ENCODE assay signal across 23 cellular contexts in genomic region chr12:52648012-52648550, GRCh38. TPM values are rescaled to one million over a fixed set of nuclear protein-coding genes. Genes with fewer than 3 reads are reported as not detected.
DNase-seq lines count a peak whose midpoint lies in the region; ATAC-seq and TF ChIP-seq lines count a peak whose summit lies in the region.
"Had no signal": no experiment of that assay in that cellular context is flagged by ENCODE, and none has a peak within 500 bp of the region (broad histone marks: within the 10 kb centered on the region; RNA-seq: fewer than 3 reads in every experiment).

No MANE protein-coding gene starts in this region.

- H3K27me3 ChIP-seq in right atrium auricular region (no peaks in the 10 kb centered on the region), vagina (no peaks in the 10 kb centered on the region)
- H3K27me3 ChIP-seq: BLaER1 had no signal

- H3K27ac Mint-ChIP-seq in T-cell, result peak overlapping the region; percentile 98 to 100
- peak overlapping the region; percentile 53 to 100 (median 92) for H3K27ac Mint-ChIP-seq in immature natural killer cell

- CTCF ChIA-PET in T-cell (lab: Charles Lee), result interaction anchor here in 1 of 2 donors (1.0 to 1.1 kb wide), 2 partner anchors 62 to 222 kb away, joined by 3 to 4 read pairs; no protein-coding TSS in a partner anchor

- no peaks in the 10 kb centered on the region for H3K9me3 ChIP-seq in right atrium auricular region
- no peaks in the 10 kb centered on the region for H3K9me3 ChIP-seq in vagina
- H3K9me3 ChIP-seq: BLaER1 had no signal

- peak overlapping the region in 1 of 3 donors; percentile 74 for H3K4me3 Mint-ChIP-seq in T-cell
- peak overlapping the region in 1 of 5 donors; percentile 68 for H3K4me3 Mint-ChIP-seq in immature natural killer cell

- TF ChIP-seq CTCF in right atrium auricular region (IDR thresholded peaks at IDR 0.05) (no peak), vagina (IDR thresholded peaks at IDR 0.05) (no peak)

- peaks cover 72 to 73% (median 72%) of the 10 kb centered on the region in 3 donors for H3K4me1 Mint-ChIP-seq in T-cell
- peaks cover 61 to 80% of the 10 kb centered on the region in 2 donors for H3K4me1 Mint-ChIP-seq in immature natural killer cell

- ATAC-seq in Right ventricle myocardium superior (ENCODE audit: poor library complexity) (no peak), T-cell (replicated peaks in 1 of 4) (no peak), HG03571 (IDR thresholded peaks at IDR 0.05; ENCODE audit: unreplicated experiment) (no peak)
- ATAC-seq: HCT116, HepG2 had no signal

- intact Hi-C loops in Right ventricle myocardium superior (cut with DNase I) (no loop called here), vagina (cut with DNase I) (no loop called here)

- H3K27ac ChIP-seq in right atrium auricular region (no peak overlapping the region), vagina (no peak overlapping the region)
- H3K27ac ChIP-seq: BLaER1, GM23248, SK-N-MC had no signal

- H3K9me3 Mint-ChIP-seq in T-cell, result peaks cover 3 to 5% (median 4%) of the 10 kb centered on the region in 3 donors
- H3K9me3 Mint-ChIP-seq in immature natural killer cell, result peaks cover 0 to 2% (median 0%) of the 10 kb centered on the region in 6 donors

- DNase-seq in right atrium auricular region (ENCODE audit: low spot score) (peak; percentile 46), Right ventricle myocardium superior (no peak), T-cell (no peak), immature natural killer cell (no peak), vagina (ENCODE audit: extremely low spot score in 2 of 2) (peak; percentile 67 to 69), NCI-H446 (lab: John Stamatoyannopoulos, UW) (no peak)
- no peak for DNase-seq in activated effector memory CD4-positive, alpha-beta T cell treated with anti-CD3 and anti-CD28 coated beads, Interleukin-2, amount 50 U/mL, for 16 hours
- DNase-seq: COR-L47, GM23248, KBM-7, NCI-H1105 treated with DMSO at 0.1 percent for 48 hours, NCI-H1694, NCI-H2081 treated with DMSO at 0.1 percent for 48 hours, NCI-H510A treated with DMSO at 0.1 percent for 48 hours, NCI-H774, SHP77 had no signal

- H3K27me3 Mint-ChIP-seq in T-cell (no peaks in the 10 kb centered on the region), immature natural killer cell (ENCODE audit: low read depth in 3 of 3) (peaks cover 8 to 13% (median 10%) of the 10 kb centered on the region in 3 donors)

- no peaks in the 10 kb centered on the region for H3K36me3 ChIP-seq in right atrium auricular region
- H3K36me3 ChIP-seq in vagina, result no peaks in the 10 kb centered on the region
- H3K36me3 ChIP-seq: BLaER1 had no signal

- POLR2A ChIA-PET in T-cell (lab: Charles Lee), result no interaction called here

- TF ChIP-seq POLR2A in vagina (IDR thresholded peaks at IDR 0.05), result no peak

- H3K4me3 ChIP-seq in right atrium auricular region, result no peak overlapping the region
- H3K4me3 ChIP-seq in vagina, result no peak overlapping the region
- H3K4me3 ChIP-seq: BLaER1, GM23248, SK-N-MC had no signal

- no peaks in the 10 kb centered on the region for H3K4me1 ChIP-seq in right atrium auricular region
- peaks cover 8% of the 10 kb centered on the region for H3K4me1 ChIP-seq in vagina
- H3K4me1 ChIP-seq: BLaER1 had no signal

- peaks cover 4% of the 10 kb centered on the region for H3K36me3 Mint-ChIP-seq in T-cell
- peaks cover 0 to 10% (median 3%) of the 10 kb centered on the region in 3 donors for H3K36me3 Mint-ChIP-seq in immature natural killer cell

RNA-seq across cellular contexts. Expression of gene KRT2, which starts 3.9 kb away (rescaled TPM):
- total RNA-seq in right atrium auricular region (not detected), Right ventricle myocardium superior (not detected), T-cell (1 to 10 TPM in 2 of 5 donors, under 1 TPM in 3; 0.13 to 2.6 (median 0.82) TPM), vagina (2.0 TPM)
- polyA plus RNA-seq in immature natural killer cell, result 1 to 10 TPM in 1 of 3 donors, under 1 TPM in 2; 0.51 to 1.3 (median 0.61) TPM
- total RNA-seq: A673, GM23248, HepG2, OCI-LY7 had no signal
- polyA plus RNA-seq: GM23248, HepG2 had no signal

RNA-seq across cellular contexts. Expression of gene KRT73, which starts 29.7 kb away (rescaled TPM):
- total RNA-seq in right atrium auricular region, result not detected
- not detected for total RNA-seq in Right ventricle myocardium superior
- 10 to 100 TPM in 3 of 5 donors, 1 to 10 TPM in 2; 6.8 to 37.9 (median 21.9) TPM for total RNA-seq in T-cell
- 1 to 10 TPM in 1 of 3 donors, under 1 TPM in 1, not detected in 1; 0.82 to 3.3 TPM for polyA plus RNA-seq in immature natural killer cell
- total RNA-seq in vagina, result not detected
- total RNA-seq: A673, GM23248, HepG2, OCI-LY7 had no signal
- polyA plus RNA-seq: GM23248, HepG2 had no signal

RNA-seq across cellular contexts. Expression of gene KRT1, which starts 32.1 kb away (rescaled TPM):
- total RNA-seq in right atrium auricular region (not detected), Right ventricle myocardium superior (not detected), T-cell (10 to 100 TPM in 2 of 5 donors, 1 to 10 TPM in 2, under 1 TPM in 1; 0.19 to 57.7 (median 10.0) TPM), vagina (886 TPM)
- polyA plus RNA-seq in immature natural killer cell, result not detected
- total RNA-seq: A673, GM23248, HepG2, OCI-LY7 had no signal
- polyA plus RNA-seq: GM23248, HepG2 had no signal

RNA-seq across cellular contexts. Expression of gene KRT72, which starts 46.8 kb away (rescaled TPM):
- total RNA-seq in right atrium auricular region, result not detected
- total RNA-seq in Right ventricle myocardium superior, result not detected
- 10 to 100 TPM; 10.1 to 52.7 (median 28.7) TPM for total RNA-seq in T-cell
- under 1 TPM in 2 of 3 donors, not detected in 1; 0.34 to 0.93 TPM for polyA plus RNA-seq in immature natural killer cell
- total RNA-seq in vagina, result not detected
- total RNA-seq: A673, GM23248, HepG2, OCI-LY7 had no signal
- polyA plus RNA-seq: GM23248, HepG2 had no signal

RNA-seq across cellular contexts. Expression of gene KRT77, which starts 55.2 kb away (rescaled TPM):
- not detected for total RNA-seq in right atrium auricular region
- total RNA-seq in Right ventricle myocardium superior, result not detected
- not detected for total RNA-seq in T-cell
- polyA plus RNA-seq in immature natural killer cell, result not detected
- total RNA-seq in vagina, result 2.5 TPM
- total RNA-seq: A673, GM23248, HepG2, OCI-LY7 had no signal
- polyA plus RNA-seq: GM23248, HepG2 had no signal

Comparison
In these comparisons a context has a peak if more than half of its experiments do, and no peak if none do; other contexts are left out.
1. DNase-seq: peak in right atrium auricular region (single experiment) and vagina (2 of 2); none in Right ventricle myocardium superior (single experiment), T-cell (0 of 34), immature natural killer cell (0 of 3), NCI-H446 (0 of 2) and activated effector memory CD4-positive, alpha-beta T cell treated with anti-CD3 and anti-CD28 coated beads, Interleukin-2, amount 50 U/mL, for 16 hours (single experiment).
2. RNA of gene KRT1, which starts 32.1 kb away (total RNA-seq): 886 TPM in vagina (single experiment); 0.19 to 57.7 TPM in T-cell, not detected in Right ventricle myocardium superior (single experiment) and not detected in right atrium auricular region; every median in the first group is over 10 times any median in the second.